ENCODE assay signal across 1 cellular context in the genomic region with DNA sequence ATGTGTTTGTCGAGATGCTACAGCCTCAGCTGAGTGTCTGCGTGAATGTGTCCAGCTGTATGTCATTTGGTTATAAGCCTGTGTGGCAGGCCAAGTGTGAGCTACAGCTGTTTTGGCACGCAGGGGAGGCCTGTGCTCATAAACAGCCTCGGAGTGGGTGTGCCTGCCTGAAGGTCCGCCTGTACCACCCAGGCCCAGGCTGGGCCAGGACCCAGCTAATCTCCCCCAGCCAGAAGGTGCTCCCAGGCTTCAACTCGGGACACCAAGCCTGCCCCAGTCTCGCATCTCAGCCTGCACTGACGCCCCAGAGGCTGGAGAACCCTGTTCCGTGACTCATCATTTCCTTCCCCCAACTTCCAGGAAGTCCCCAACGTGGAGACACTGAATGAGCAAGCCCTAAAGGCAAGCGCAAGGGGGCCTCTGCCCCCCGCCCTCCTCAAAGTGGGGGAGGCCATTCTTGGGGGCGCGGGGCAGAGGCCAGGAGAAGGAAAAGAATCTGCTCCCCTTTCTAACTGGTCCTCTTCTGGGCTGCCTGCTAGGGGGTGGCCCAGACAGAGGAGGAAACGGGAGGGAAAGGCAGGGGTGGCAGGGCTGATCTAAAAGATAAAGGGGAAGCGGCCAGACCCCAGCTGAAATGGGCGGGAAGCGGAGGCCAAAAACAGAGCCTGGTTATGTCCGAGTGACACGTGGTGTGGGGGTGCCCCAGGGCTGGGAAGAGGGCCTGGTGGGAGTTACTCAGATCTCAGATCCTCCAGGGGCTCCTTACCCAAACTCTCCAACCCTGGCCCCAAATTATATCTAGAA.
A peak's percentile ranks its signal among the peaks of the same experiment; 100 is the strongest.
TF ChIP-seq lines count a peak whose summit lies in the region.

No MANE protein-coding gene starts in this region.

TF ChIP-seq in HEK293, 187 proteins besides CTCF, POLR2A, EP300 and RAD21 (continued from another document and continues in another):
- TF ChIP-seq, protein P1, sequence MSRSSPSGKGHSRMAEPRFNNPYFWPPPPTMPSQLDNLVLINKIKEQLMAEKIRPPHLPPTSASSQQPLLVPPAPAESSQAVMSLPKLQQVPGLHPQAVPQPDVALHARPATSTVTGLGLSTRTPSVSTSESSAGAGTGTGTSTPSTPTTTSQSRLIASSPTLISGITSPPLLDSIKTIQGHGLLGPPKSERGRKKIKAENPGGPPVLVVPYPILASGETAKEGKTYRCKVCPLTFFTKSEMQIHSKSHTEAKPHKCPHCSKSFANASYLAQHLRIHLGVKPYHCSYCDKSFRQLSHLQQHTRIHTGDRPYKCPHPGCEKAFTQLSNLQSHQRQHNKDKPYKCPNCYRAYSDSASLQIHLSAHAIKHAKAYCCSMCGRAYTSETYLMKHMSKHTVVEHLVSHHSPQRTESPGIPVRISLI (tag by site-specific recombination; IDR thresholded peaks at IDR 0.05) = no peak; the same call in 1 of the 2 replicates
- TF ChIP-seq ZNF768 (tag by site-specific recombination; IDR thresholded peaks at IDR 0.05) (no peak), ZNF571 (tag by site-specific recombination; IDR thresholded peaks at IDR 0.05) (no peak), ZNF791 (tag by site-specific recombination; IDR thresholded peaks at IDR 0.05) (no peak), ZXDB (tag by site-specific recombination; IDR thresholded peaks at IDR 0.05) (peak; percentile 56; the same call in 1 of the 2 replicates), GLI2 (tag by site-specific recombination; IDR thresholded peaks at IDR 0.05; ENCODE audit: borderline replicate concordance, low read depth) (no peak), ZNF596 (tag by site-specific recombination; IDR thresholded peaks at IDR 0.05) (no peak), ZNF549 (tag by site-specific recombination; IDR thresholded peaks at IDR 0.05) (no peak), SP2 (tag by site-specific recombination; IDR thresholded peaks at IDR 0.05) (peak; percentile 73), ZNF621 (tag by site-specific recombination; IDR thresholded peaks at IDR 0.05) (no peak), ZNF747 (tag by site-specific recombination; IDR thresholded peaks at IDR 0.05) (no peak), WT1 (tag by site-specific recombination; IDR thresholded peaks at IDR 0.05) (no peak; the same call in 1 of the 2 replicates), SCRT2 (tag by site-specific recombination; IDR thresholded peaks at IDR 0.05) (peak; percentile 49; the same call in 1 of the 2 replicates), ZNF24 (tag by site-specific recombination; IDR thresholded peaks at IDR 0.05) (peak; percentile 33; the same call in 1 of the 2 replicates), ZNF19 (tag by site-specific recombination; IDR thresholded peaks at IDR 0.05; ENCODE audit: low read depth) (no peak), ZNF701 (tag by site-specific recombination; IDR thresholded peaks at IDR 0.05) (no peak), ZBTB48 (tag by site-specific recombination; IDR thresholded peaks at IDR 0.05) (peak; percentile 63; the same call in 1 of the 2 replicates), ZNF785 (tag by site-specific recombination; IDR thresholded peaks at IDR 0.05) (peak; percentile 8; the same call in 1 of the 2 replicates), MYNN (tag by site-specific recombination; IDR thresholded peaks at IDR 0.05; ENCODE audit: borderline replicate concordance) (no peak), ZNF624 (tag by site-specific recombination; IDR thresholded peaks at IDR 0.05) (no peak), TRIM28 (IDR thresholded peaks at IDR 0.05; ENCODE audit: borderline replicate concordance, low read length) (no peak), GFI1B (tag by site-specific recombination; IDR thresholded peaks at IDR 0.05) (no peak), ZNF2 (tag by site-specific recombination; IDR thresholded peaks at IDR 0.05) (no peak), ZNF548 (tag by site-specific recombination; IDR thresholded peaks at IDR 0.05) (no peak), ZNF138 (tag by site-specific recombination; IDR thresholded peaks at IDR 0.05; ENCODE audit: borderline replicate concordance) (no peak), KLF10 (tag by site-specific recombination; IDR thresholded peaks at IDR 0.05) (peak; percentile 96)
- TF ChIP-seq, protein P2, sequence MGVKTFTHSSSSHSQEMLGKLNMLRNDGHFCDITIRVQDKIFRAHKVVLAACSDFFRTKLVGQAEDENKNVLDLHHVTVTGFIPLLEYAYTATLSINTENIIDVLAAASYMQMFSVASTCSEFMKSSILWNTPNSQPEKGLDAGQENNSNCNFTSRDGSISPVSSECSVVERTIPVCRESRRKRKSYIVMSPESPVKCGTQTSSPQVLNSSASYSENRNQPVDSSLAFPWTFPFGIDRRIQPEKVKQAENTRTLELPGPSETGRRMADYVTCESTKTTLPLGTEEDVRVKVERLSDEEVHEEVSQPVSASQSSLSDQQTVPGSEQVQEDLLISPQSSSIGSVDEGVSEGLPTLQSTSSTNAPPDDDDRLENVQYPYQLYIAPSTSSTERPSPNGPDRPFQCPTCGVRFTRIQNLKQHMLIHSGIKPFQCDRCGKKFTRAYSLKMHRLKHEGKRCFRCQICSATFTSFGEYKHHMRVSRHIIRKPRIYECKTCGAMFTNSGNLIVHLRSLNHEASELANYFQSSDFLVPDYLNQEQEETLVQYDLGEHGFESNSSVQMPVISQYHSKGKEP (tag by site-specific recombination; IDR thresholded peaks at IDR 0.05) = no peak
- TF ChIP-seq, protein P3, sequence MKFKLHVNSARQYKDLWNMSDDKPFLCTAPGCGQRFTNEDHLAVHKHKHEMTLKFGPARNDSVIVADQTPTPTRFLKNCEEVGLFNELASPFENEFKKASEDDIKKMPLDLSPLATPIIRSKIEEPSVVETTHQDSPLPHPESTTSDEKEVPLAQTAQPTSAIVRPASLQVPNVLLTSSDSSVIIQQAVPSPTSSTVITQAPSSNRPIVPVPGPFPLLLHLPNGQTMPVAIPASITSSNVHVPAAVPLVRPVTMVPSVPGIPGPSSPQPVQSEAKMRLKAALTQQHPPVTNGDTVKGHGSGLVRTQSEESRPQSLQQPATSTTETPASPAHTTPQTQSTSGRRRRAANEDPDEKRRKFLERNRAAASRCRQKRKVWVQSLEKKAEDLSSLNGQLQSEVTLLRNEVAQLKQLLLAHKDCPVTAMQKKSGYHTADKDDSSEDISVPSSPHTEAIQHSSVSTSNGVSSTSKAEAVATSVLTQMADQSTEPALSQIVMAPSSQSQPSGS (tag by site-specific recombination; IDR thresholded peaks at IDR 0.05; ENCODE audit: low read depth) = no peak
- TF ChIP-seq, protein P4, sequence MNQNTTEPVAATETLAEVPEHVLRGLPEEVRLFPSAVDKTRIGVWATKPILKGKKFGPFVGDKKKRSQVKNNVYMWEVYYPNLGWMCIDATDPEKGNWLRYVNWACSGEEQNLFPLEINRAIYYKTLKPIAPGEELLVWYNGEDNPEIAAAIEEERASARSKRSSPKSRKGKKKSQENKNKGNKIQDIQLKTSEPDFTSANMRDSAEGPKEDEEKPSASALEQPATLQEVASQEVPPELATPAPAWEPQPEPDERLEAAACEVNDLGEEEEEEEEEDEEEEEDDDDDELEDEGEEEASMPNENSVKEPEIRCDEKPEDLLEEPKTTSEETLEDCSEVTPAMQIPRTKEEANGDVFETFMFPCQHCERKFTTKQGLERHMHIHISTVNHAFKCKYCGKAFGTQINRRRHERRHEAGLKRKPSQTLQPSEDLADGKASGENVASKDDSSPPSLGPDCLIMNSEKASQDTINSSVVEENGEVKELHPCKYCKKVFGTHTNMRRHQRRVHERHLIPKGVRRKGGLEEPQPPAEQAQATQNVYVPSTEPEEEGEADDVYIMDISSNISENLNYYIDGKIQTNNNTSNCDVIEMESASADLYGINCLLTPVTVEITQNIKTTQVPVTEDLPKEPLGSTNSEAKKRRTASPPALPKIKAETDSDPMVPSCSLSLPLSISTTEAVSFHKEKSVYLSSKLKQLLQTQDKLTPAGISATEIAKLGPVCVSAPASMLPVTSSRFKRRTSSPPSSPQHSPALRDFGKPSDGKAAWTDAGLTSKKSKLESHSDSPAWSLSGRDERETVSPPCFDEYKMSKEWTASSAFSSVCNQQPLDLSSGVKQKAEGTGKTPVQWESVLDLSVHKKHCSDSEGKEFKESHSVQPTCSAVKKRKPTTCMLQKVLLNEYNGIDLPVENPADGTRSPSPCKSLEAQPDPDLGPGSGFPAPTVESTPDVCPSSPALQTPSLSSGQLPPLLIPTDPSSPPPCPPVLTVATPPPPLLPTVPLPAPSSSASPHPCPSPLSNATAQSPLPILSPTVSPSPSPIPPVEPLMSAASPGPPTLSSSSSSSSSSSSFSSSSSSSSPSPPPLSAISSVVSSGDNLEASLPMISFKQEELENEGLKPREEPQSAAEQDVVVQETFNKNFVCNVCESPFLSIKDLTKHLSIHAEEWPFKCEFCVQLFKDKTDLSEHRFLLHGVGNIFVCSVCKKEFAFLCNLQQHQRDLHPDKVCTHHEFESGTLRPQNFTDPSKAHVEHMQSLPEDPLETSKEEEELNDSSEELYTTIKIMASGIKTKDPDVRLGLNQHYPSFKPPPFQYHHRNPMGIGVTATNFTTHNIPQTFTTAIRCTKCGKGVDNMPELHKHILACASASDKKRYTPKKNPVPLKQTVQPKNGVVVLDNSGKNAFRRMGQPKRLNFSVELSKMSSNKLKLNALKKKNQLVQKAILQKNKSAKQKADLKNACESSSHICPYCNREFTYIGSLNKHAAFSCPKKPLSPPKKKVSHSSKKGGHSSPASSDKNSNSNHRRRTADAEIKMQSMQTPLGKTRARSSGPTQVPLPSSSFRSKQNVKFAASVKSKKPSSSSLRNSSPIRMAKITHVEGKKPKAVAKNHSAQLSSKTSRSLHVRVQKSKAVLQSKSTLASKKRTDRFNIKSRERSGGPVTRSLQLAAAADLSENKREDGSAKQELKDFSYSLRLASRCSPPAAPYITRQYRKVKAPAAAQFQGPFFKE (tag by site-specific recombination; IDR thresholded peaks at IDR 0.05; ENCODE audit: borderline replicate concordance) = no peak
- TF ChIP-seq, protein P5, sequence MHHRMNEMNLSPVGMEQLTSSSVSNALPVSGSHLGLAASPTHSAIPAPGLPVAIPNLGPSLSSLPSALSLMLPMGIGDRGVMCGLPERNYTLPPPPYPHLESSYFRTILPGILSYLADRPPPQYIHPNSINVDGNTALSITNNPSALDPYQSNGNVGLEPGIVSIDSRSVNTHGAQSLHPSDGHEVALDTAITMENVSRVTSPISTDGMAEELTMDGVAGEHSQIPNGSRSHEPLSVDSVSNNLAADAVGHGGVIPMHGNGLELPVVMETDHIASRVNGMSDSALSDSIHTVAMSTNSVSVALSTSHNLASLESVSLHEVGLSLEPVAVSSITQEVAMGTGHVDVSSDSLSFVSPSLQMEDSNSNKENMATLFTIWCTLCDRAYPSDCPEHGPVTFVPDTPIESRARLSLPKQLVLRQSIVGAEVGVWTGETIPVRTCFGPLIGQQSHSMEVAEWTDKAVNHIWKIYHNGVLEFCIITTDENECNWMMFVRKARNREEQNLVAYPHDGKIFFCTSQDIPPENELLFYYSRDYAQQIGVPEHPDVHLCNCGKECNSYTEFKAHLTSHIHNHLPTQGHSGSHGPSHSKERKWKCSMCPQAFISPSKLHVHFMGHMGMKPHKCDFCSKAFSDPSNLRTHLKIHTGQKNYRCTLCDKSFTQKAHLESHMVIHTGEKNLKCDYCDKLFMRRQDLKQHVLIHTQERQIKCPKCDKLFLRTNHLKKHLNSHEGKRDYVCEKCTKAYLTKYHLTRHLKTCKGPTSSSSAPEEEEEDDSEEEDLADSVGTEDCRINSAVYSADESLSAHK (tag by site-specific recombination; IDR thresholded peaks at IDR 0.05) = peak; percentile 29; the same call in 1 of the 2 replicates
- TF ChIP-seq, protein P6, sequence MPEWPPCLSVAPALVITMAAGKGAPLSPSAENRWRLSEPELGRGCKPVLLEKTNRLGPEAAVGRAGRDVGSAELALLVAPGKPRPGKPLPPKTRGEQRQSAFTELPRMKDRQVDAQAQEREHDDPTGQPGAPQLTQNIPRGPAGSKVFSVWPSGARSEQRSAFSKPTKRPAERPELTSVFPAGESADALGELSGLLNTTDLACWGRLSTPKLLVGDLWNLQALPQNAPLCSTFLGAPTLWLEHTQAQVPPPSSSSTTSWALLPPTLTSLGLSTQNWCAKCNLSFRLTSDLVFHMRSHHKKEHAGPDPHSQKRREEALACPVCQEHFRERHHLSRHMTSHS (tag by site-specific recombination; IDR thresholded peaks at IDR 0.05) = no peak
- TF ChIP-seq, protein P7, sequence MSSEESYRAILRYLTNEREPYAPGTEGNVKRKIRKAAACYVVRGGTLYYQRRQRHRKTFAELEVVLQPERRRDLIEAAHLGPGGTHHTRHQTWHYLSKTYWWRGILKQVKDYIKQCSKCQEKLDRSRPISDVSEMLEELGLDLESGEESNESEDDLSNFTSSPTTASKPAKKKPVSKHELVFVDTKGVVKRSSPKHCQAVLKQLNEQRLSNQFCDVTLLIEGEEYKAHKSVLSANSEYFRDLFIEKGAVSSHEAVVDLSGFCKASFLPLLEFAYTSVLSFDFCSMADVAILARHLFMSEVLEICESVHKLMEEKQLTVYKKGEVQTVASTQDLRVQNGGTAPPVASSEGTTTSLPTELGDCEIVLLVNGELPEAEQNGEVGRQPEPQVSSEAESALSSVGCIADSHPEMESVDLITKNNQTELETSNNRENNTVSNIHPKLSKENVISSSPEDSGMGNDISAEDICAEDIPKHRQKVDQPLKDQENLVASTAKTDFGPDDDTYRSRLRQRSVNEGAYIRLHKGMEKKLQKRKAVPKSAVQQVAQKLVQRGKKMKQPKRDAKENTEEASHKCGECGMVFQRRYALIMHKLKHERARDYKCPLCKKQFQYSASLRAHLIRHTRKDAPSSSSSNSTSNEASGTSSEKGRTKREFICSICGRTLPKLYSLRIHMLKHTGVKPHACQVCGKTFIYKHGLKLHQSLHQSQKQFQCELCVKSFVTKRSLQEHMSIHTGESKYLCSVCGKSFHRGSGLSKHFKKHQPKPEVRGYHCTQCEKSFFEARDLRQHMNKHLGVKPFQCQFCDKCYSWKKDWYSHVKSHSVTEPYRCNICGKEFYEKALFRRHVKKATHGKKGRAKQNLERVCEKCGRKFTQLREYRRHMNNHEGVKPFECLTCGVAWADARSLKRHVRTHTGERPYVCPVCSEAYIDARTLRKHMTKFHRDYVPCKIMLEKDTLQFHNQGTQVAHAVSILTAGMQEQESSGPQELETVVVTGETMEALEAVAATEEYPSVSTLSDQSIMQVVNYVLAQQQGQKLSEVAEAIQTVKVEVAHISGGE (tag by site-specific recombination; conservative IDR thresholded peaks at IDR 0.05; ENCODE audit: low read depth) = peak; percentile 50; the same call in 1 of the 2 replicates
- TF ChIP-seq, protein P8, sequence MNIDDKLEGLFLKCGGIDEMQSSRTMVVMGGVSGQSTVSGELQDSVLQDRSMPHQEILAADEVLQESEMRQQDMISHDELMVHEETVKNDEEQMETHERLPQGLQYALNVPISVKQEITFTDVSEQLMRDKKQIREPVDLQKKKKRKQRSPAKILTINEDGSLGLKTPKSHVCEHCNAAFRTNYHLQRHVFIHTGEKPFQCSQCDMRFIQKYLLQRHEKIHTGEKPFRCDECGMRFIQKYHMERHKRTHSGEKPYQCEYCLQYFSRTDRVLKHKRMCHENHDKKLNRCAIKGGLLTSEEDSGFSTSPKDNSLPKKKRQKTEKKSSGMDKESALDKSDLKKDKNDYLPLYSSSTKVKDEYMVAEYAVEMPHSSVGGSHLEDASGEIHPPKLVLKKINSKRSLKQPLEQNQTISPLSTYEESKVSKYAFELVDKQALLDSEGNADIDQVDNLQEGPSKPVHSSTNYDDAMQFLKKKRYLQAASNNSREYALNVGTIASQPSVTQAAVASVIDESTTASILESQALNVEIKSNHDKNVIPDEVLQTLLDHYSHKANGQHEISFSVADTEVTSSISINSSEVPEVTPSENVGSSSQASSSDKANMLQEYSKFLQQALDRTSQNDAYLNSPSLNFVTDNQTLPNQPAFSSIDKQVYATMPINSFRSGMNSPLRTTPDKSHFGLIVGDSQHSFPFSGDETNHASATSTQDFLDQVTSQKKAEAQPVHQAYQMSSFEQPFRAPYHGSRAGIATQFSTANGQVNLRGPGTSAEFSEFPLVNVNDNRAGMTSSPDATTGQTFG (tag by site-specific recombination; IDR thresholded peaks at IDR 0.05; ENCODE audit: borderline replicate concordance) = no peak
